In the genomic region with DNA sequence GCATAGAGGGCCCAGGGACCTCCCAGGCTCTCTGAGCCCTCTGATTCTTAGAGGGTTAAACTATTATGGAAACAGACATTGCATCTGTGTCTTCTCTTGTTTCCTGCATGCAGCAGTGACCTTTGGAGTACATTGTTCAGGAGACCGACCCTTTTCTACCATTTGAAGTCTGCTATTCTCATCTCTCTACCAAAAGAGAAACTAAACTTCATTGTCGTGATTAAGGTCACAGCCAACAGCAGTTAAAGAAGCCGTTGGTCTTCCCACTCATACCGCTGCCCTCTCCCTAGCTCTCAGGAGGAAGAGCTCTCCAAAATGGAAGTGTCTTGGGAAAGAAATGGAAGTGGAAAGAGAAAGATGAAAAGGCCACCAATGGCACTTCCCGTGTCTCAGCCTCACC, we compare ENCODE assay signal across 14 cellular contexts.
DNase-seq lines count a peak whose midpoint lies in the region; ATAC-seq, FAIRE-seq and TF ChIP-seq lines count a peak whose summit lies in the region.
"Had no signal": no experiment of that assay in that cellular context is flagged by ENCODE, and none has a peak within 500 bp of the region (broad histone marks: within the 10 kb centered on the region; RNA-seq: fewer than 3 reads in every experiment).

No MANE protein-coding gene starts in this region.

- no peak for TF ChIP-seq CTCF in parathyroid adenoma (IDR thresholded peaks at IDR 0.05)

- H3K27me3 ChIP-seq in ACC112 (ENCODE audit: insufficient read depth, low read length), result no peaks in the 10 kb centered on the region
- no peaks in the 10 kb centered on the region for H3K27me3 ChIP-seq in CD4-positive, CD25-positive, alpha-beta regulatory T cell (ENCODE audit: control insufficient read depth, insufficient read depth, low read length)
- no peaks in the 10 kb centered on the region for H3K27me3 ChIP-seq in parathyroid adenoma (ENCODE audit: control insufficient read depth, insufficient read depth, low read length)
- H3K27me3 ChIP-seq: body of pancreas, pancreas had no signal

- H2AFZ ChIP-seq in ACC112 (ENCODE audit: low read length, unreplicated experiment) (no peak overlapping the region), parathyroid adenoma (no peak overlapping the region)

- FAIRE-seq in H54 (lab: Jason Lieb, UNC), result no peak
- FAIRE-seq: pancreas had no signal

- H3K4me1 Mint-ChIP-seq in CD4-positive, CD25-positive, alpha-beta regulatory T cell, result peaks cover 7 to 53% (median 24%) of the 10 kb centered on the region in 4 donors

- H3K27ac ChIP-seq in ACC112 (ENCODE audit: low read depth, low read length) (peak overlapping the region; percentile 93; the same call in 1 of the 2 replicates), parathyroid adenoma (peak overlapping the region; percentile 47), caudate nucleus (ENCODE audit: low read depth, low read length) (no peak overlapping the region)
- H3K27ac ChIP-seq in CD4-positive, CD25-positive, alpha-beta regulatory T cell (ENCODE audit: insufficient read depth, low read length, poor library complexity, severe bottlenecking), result no peak overlapping the region
- H3K27ac ChIP-seq: pancreas had no signal

- peaks cover 57% of the 10 kb centered on the region for H3K79me2 ChIP-seq in ACC112 (ENCODE audit: control insufficient read depth, insufficient read depth, low read length, unreplicated experiment)
- H3K79me2 ChIP-seq in parathyroid adenoma, result peaks cover 54% of the 10 kb centered on the region

- H3K36me3 ChIP-seq in ACC112 (ENCODE audit: insufficient read depth, low read length) (peaks cover 14% of the 10 kb centered on the region; the same call in 1 of the 2 replicates), parathyroid adenoma (ENCODE audit: control insufficient read depth, insufficient read depth, low read length) (no peaks in the 10 kb centered on the region)
- H3K36me3 ChIP-seq in CD4-positive, CD25-positive, alpha-beta regulatory T cell (ENCODE audit: control insufficient read depth, insufficient read depth, low read length), result no peaks in the 10 kb centered on the region

- H3K27ac Mint-ChIP-seq in CD4-positive, CD25-positive, alpha-beta regulatory T cell, result peak overlapping the region in 2 of 3 donors; percentile 60 to 88
- H3K27ac Mint-ChIP-seq: stimulated activated memory B cell treated with anti-CD40 and anti-IgM and Interleukin-4, amounts not matched to agents 10 μg/mL and 1 μg/mL and 100 μg/mL, for 72 hours had no signal

- no peak overlapping the region for H3K9ac ChIP-seq in parathyroid adenoma

- H3K9me3 ChIP-seq in CD4-positive, CD25-positive, alpha-beta regulatory T cell (ENCODE audit: control insufficient read depth in 2 of 2, low read length in 2 of 2), result no peaks in the 10 kb centered on the region
- no peaks in the 10 kb centered on the region for H3K9me3 ChIP-seq in parathyroid adenoma (ENCODE audit: control insufficient read depth, low read length)
- H3K9me3 ChIP-seq: body of pancreas, pancreas had no signal

- TF ChIP-seq POLR2A in H54 (IDR thresholded peaks at IDR 0.05; ENCODE audit: low read depth, low read length), result no peak

- H3K4me2 ChIP-seq in parathyroid adenoma (ENCODE audit: low read length), result no peak overlapping the region

- peaks cover 0 to 2% (median 0%) of the 10 kb centered on the region in 7 donors for H3K9me3 Mint-ChIP-seq in CD4-positive, CD25-positive, alpha-beta regulatory T cell
- H3K9me3 Mint-ChIP-seq: stimulated activated memory B cell treated with anti-CD40 and anti-IgM and Interleukin-4, amounts not matched to agents 10 μg/mL and 1 μg/mL and 100 μg/mL, for 72 hours had no signal

- peaks cover 79% of the 10 kb centered on the region for H3K4me1 ChIP-seq in ACC112 (ENCODE audit: control insufficient read depth, insufficient read depth, low read length, unreplicated experiment)
- H3K4me1 ChIP-seq in CD4-positive, CD25-positive, alpha-beta regulatory T cell (ENCODE audit: control insufficient read depth, insufficient read depth, low read length, poor library complexity, severe bottlenecking), result peaks cover 9% of the 10 kb centered on the region
- H3K4me1 ChIP-seq in parathyroid adenoma, result peaks cover 11% of the 10 kb centered on the region

- H3K4me3 ChIP-seq in ACC112 (ENCODE audit: low read depth, low read length) (no peak overlapping the region), parathyroid adenoma (ENCODE audit: low read depth, low read length) (no peak overlapping the region)
- H3K4me3 ChIP-seq in CD4-positive, CD25-positive, alpha-beta regulatory T cell (ENCODE audit: low read depth, low read length), result peak overlapping the region; percentile 63
- H3K4me3 ChIP-seq: body of pancreas, pancreas had no signal

- peak; percentile 31 to 37 for ATAC-seq in CD4-positive, CD25-positive, alpha-beta regulatory T cell (ENCODE audit: low read depth in 2 of 2)
- ATAC-seq: body of pancreas; left lobe of liver; pancreas; stimulated activated memory B cell treated with anti-CD40 and anti-IgM and Interleukin-4, amounts not matched to agents 10 μg/mL and 1 μg/mL and 100 μg/mL, for 72 hours had no signal

- peaks cover 6% of the 10 kb centered on the region for H3K36me3 Mint-ChIP-seq in CD4-positive, CD25-positive, alpha-beta regulatory T cell
- H3K36me3 Mint-ChIP-seq: stimulated activated memory B cell treated with anti-CD40 and anti-IgM and Interleukin-4, amounts not matched to agents 10 μg/mL and 1 μg/mL and 100 μg/mL, for 72 hours had no signal

- H3K27me3 Mint-ChIP-seq in CD4-positive, CD25-positive, alpha-beta regulatory T cell, result peaks cover 15% of the 10 kb centered on the region

- H3K4me3 Mint-ChIP-seq in CD4-positive, CD25-positive, alpha-beta regulatory T cell, result peak overlapping the region; percentile 12 to 73 (median 41)
- H3K4me3 Mint-ChIP-seq: stimulated activated memory B cell treated with anti-CD40 and anti-IgM and Interleukin-4, amounts not matched to agents 10 μg/mL and 1 μg/mL and 100 μg/mL, for 72 hours had no signal

- peak in 1 of 3 donors; percentile 32 for DNase-seq in CD4-positive, CD25-positive, alpha-beta regulatory T cell
- DNase-seq in dermis blood vessel endothelial cell (peak; percentile 25), NCI-H2107 treated with DMSO at 0.1 percent for 48 hours (lab: John Stamatoyannopoulos, UW; ENCODE audit: unreplicated experiment) (no peak), H54 (ENCODE audit: insufficient read length, low spot score) (no peak), caudate nucleus (lab: John Stamatoyannopoulos, UW) (no peak)
- DNase-seq: NCI-H1436, NCI-H524 treated with DMSO at 0.1 percent for 48 hours, pancreas, T1000 had no signal

Comparison
In these comparisons a context has a peak if more than half of its experiments do, and no peak if none do; other contexts are left out.
1. H3K27ac ChIP-seq: peak in ACC112 (single experiment) and parathyroid adenoma (single experiment); none in CD4-positive, CD25-positive, alpha-beta regulatory T cell (single experiment) and caudate nucleus (single experiment).